ENCODE assay signal across 8 cellular contexts in the genomic region with DNA sequence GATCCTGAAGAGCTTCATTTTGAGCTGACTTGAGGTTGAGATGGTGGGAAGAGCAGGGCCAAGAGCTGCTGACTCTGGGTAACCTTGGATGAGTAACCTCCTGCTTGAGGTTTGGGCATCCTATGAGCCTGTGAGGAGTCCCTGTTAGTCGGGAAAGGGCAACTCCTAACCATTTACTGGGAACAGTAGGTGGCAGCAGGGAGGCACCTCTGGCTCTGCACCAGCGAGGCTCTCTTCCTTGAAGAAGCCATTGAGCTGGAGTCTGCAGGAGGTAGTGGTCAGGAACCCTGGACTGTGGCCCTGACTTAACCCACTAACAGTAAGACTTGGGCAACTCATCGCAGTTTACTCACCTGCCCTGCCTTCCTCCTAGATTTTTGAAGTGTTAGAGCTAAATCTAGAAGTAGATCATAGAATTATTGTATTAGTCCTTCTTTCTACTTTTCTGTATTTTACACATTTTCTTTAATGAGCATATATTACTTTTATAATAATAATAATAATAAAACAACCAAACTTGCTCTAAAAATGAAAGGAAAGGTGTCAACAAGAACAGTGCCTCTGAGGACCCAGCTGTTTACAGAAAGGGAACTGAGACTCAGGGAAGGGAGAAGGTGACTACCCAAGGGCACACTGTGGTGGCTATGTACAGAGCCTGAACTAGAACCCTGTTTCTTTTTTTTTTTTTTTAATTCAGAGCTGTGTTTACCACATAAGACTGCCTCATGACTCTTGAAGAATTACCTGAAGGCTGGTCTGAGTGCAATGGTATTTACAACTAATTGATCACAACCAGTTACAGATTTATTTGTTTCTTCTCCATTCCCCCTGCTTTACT. TPM values are rescaled to one million over a fixed set of nuclear protein-coding genes. Genes with fewer than 3 reads are reported as not detected.
DNase-seq lines count a peak whose midpoint lies in the region; ATAC-seq and TF ChIP-seq lines count a peak whose summit lies in the region.

No MANE protein-coding gene starts in this region.

- TF ChIP-seq CTCF in gastroesophageal sphincter (IDR thresholded peaks at IDR 0.05) (peak; percentile 32 to 72 (median 66)), osteoblast (IDR thresholded peaks at IDR 0.05; ENCODE audit: extremely low read depth, low read depth, low read length) (peak; percentile 79), tibial artery (IDR thresholded peaks at IDR 0.05) (peak; percentile 67 to 71)

- WGBS in gastroesophageal sphincter (ENCODE audit: low coverage in 1 of 2), 2 donors: 6 to 20% methylated on average over 2 of the region's 3 CpGs

- H3K4me1 ChIP-seq in gastroesophageal sphincter (no peaks in the 10 kb centered on the region), osteoblast (ENCODE audit: insufficient read depth, low read length) (no peaks in the 10 kb centered on the region), tibial artery (no peaks in the 10 kb centered on the region)

- intact Hi-C loops in tibial artery (cut with DNase I; ENCODE audit: low total_unique reads): loop anchor here (2.0 kb wide), 1 partner anchor 194 kb away; no protein-coding TSS in a partner anchor

- ATAC-seq in GM21381 (IDR thresholded peaks at IDR 0.05; ENCODE audit: unreplicated experiment): peak; percentile 64
- peak; percentile 81 for ATAC-seq in gastroesophageal sphincter

- H3K4me3 ChIP-seq in gastroesophageal sphincter (no peak overlapping the region), osteoblast (ENCODE audit: insufficient read depth, low read length) (no peak overlapping the region), tibial artery (no peak overlapping the region)

- peaks cover 22% of the 10 kb centered on the region for H3K27me3 ChIP-seq in gastroesophageal sphincter
- H3K27me3 ChIP-seq in osteoblast (ENCODE audit: insufficient read depth, low read length): peaks cover 39% of the 10 kb centered on the region
- H3K27me3 ChIP-seq in tibial artery: peaks cover 0 to 22% of the 10 kb centered on the region in 2 donors

- TF ChIP-seq POLR2A in gastroesophageal sphincter (IDR thresholded peaks at IDR 0.05): no peak

- H3K27ac ChIP-seq in gastroesophageal sphincter: no peak overlapping the region
- H3K27ac ChIP-seq in osteoblast (ENCODE audit: low read depth, low read length): no peak overlapping the region
- no peak overlapping the region for H3K27ac ChIP-seq in tibial artery

- peak; percentile 78 for DNase-seq in Caki2 (ENCODE audit: low read depth)
- DNase-seq in KBM-7: peak; percentile 70
- DNase-seq in RPMI8226: peak; percentile 84
- DNase-seq in activated T-helper 9 cell treated with anti-CD3 and anti-CD28 coated beads, Interleukin-2, amount 50 U/mL, for 16 hours (ENCODE audit: low read depth): peak; percentile 13
- peak; percentile 95 for DNase-seq in osteoblast (ENCODE audit: insufficient read length, low spot score, missing footprints)
- DNase-seq in tibial artery: peak; percentile 63 to 77

- no peaks in the 10 kb centered on the region for H4K20me1 ChIP-seq in osteoblast (ENCODE audit: insufficient read depth, low read length)

- H3K9me3 ChIP-seq in gastroesophageal sphincter (no peaks in the 10 kb centered on the region), osteoblast (ENCODE audit: low read depth, low read length) (no peaks in the 10 kb centered on the region), tibial artery (no peaks in the 10 kb centered on the region)

- H2AFZ ChIP-seq in osteoblast (ENCODE audit: low read length): no peak overlapping the region

- H3K36me3 ChIP-seq in gastroesophageal sphincter (no peaks in the 10 kb centered on the region), osteoblast (ENCODE audit: insufficient read depth, low read length) (no peaks in the 10 kb centered on the region), tibial artery (no peaks in the 10 kb centered on the region)

- H3K79me2 ChIP-seq in osteoblast (ENCODE audit: insufficient read depth, low read length): no peaks in the 10 kb centered on the region

- no peak overlapping the region for H3K4me2 ChIP-seq in osteoblast (ENCODE audit: insufficient read depth, low read length)

- in situ Hi-C loops in Caki2 (cut with HindIII; ENCODE audit: low pct_unique_long_range_greater_than_20kb, low sequenced_read_pairs): no loop called here
- in situ Hi-C loops in KBM-7 (cut with MboI; ENCODE audit: low pct_unique_long_range_greater_than_20kb, low sequenced_read_pairs): no loop called here

- TF ChIP-seq EP300 in gastroesophageal sphincter (IDR thresholded peaks at IDR 0.05): no peak

RNA-seq across cellular contexts. Expression of gene MEI1, which starts 47.5 kb away (rescaled TPM):
- total RNA-seq in Caki2 (2014; rRNA removed; shearing (Covaris generic); ENCODE audit: low replicate concordance): 0.87 and 2.6 TPM in 2 replicates
- total RNA-seq in gastroesophageal sphincter (under 1 TPM in 3 of 4 donors, not detected in 1; 0.07 to 0.81 (median 0.50) TPM), osteoblast (0.29 and 0.36 TPM in 2 replicates)

RNA-seq across cellular contexts. Expression of gene CCDC134, which starts 53.7 kb away (rescaled TPM):
- total RNA-seq in Caki2 (2014; rRNA removed; shearing (Covaris generic); ENCODE audit: low replicate concordance): 10.9 and 15.9 TPM in 2 replicates
- 1 to 10 TPM; 3.8 to 8.9 (median 5.4) TPM for total RNA-seq in gastroesophageal sphincter
- total RNA-seq in osteoblast: 8.3 and 11.8 TPM in 2 replicates

RNA-seq across cellular contexts. Expression of gene SNU13, which starts 58.1 kb away (rescaled TPM):
- 297 and 305 TPM in 2 replicates for total RNA-seq in Caki2 (2014; rRNA removed; shearing (Covaris generic); ENCODE audit: low replicate concordance)
- total RNA-seq in gastroesophageal sphincter (100 to 1,000 TPM in 3 of 4 donors, 10 to 100 TPM in 1; 78.6 to 131 (median 111) TPM), osteoblast (56.1 and 58.0 TPM in 2 replicates)

Comparison
In these comparisons a context has a peak if more than half of its experiments do, and no peak if none do; other contexts are left out.
1. DNase-seq: peak in every context shown above with its lines; median percentile 95 in osteoblast; 84 in RPMI8226; 78 in Caki2; 70 in KBM-7; 70 in tibial artery; 13 in activated T-helper 9 cell treated with anti-CD3 and anti-CD28 coated beads, Interleukin-2, amount 50 U/mL, for 16 hours.